8 cellular contexts compared by ENCODE assay signal in the genomic region with DNA sequence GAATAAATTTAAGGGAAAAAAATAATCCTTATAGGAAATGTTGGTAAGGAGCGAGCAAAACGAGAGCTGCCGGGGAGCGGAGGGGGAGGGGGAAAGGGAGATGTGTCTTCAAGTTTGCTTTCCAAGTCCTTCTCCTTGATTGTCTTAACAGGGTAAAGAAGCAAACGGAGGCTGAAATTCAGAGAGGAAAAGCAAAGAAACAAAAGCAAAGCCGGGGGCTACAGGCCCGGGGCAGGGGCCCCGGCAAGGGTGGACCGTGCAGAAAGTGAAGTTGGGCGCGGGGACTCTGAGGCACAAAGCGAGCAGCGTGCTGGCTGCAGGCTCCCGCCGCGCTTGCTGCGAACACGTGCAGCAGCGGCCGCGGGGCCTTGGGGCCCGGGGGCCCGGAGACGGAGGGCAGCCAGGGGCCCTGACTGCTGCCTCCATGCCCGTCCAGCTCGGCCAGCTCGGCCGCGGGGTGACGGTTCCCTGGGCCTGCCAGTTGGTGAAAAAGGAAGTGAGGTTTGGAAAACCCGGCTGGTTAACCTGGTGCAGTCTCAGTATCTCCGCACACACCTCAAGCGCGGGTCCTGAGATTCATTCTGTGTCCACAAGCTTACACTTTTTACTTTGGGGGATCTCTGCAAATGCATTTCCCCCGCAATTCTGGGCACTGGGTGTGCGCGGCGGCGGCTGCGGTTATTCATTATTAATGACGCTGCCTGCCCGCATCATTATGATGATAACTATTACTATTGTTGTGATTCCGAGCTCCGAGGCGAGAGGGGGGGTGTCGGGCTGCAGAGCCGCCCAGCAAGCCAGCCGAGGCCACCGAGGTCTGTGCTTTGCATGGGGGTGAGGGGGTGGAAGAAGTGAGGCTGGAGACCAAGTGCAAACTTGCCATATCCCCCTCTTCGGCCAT. TPM values are rescaled to one million over a fixed set of nuclear protein-coding genes. Genes with fewer than 3 reads are reported as not detected.
A peak's percentile ranks its signal among the peaks of the same experiment; 100 is the strongest.
DNase-seq lines count a peak whose midpoint lies in the region; ATAC-seq and TF ChIP-seq lines count a peak whose summit lies in the region.

No MANE protein-coding gene starts in this region.

- in situ Hi-C loops in transverse colon (cut with MboI; ENCODE audit: low pct_ligation_motif_present in 1 of 4, low pct_unique_long_range_greater_than_20kb in 1 of 4, low sequenced_read_pairs in 3 of 4): loop anchor here in 2 of 4 donors (25.0 kb wide), 3 partner anchors 1112 to 1512 kb away; no protein-coding TSS in a partner anchor

- H3K9me3 ChIP-seq in lower lobe of right lung (no peaks in the 10 kb centered on the region), transverse colon (no peaks in the 10 kb centered on the region)

- intact Hi-C loops in lower lobe of right lung (cut with DNase I) (no loop called here), transverse colon (cut with DNase I; ENCODE audit: low total_unique reads) (loop anchor here (10.0 kb wide), 2 partner anchors 1245 to 1515 kb away; no protein-coding TSS in a partner anchor)

- TF ChIP-seq CTCF in cardiac fibroblast (IDR thresholded peaks at IDR 0.05; ENCODE audit: low read depth, low read length) (no peak), lower lobe of right lung (IDR thresholded peaks at IDR 0.05) (no peak), transverse colon (IDR thresholded peaks at IDR 0.05) (no peak)

- H3K36me3 ChIP-seq in lower lobe of right lung: no peaks in the 10 kb centered on the region
- no peaks in the 10 kb centered on the region for H3K36me3 ChIP-seq in transverse colon

- no peak for TF ChIP-seq EP300 in transverse colon (IDR thresholded peaks at IDR 0.05; ENCODE audit: low read depth)

- H3K4me1 ChIP-seq in lower lobe of right lung: peaks cover 43% of the 10 kb centered on the region
- H3K4me1 ChIP-seq in transverse colon: peaks cover 9 to 56% (median 33%) of the 10 kb centered on the region in 4 donors

- peak overlapping the region; percentile 66 for H3K27ac ChIP-seq in lower lobe of right lung
- H3K27ac ChIP-seq in transverse colon: peak overlapping the region; percentile 84 to 88 (median 88)

- H3K4me3 ChIP-seq in cardiac fibroblast (replicated peaks in 1 of 2; ENCODE audit: low read depth in 2 of 2, low read length in 2 of 2) (peak overlapping the region; percentile 67 to 72), lower lobe of right lung (peak overlapping the region; percentile 64), transverse colon (peak overlapping the region; percentile 47 to 75 (median 62))

- ATAC-seq in GM21423 (IDR thresholded peaks at IDR 0.05; ENCODE audit: unreplicated experiment) (peak; percentile 2), lower lobe of right lung (peak; percentile 25 to 43)

- DNase-seq in EL (peak; percentile 36), NCI-H526 (lab: John Stamatoyannopoulos, UW) (peak; percentile 67 to 84), cardiac fibroblast (ENCODE audit: low read depth in 2 of 2) (peak in 1 of 2 donors; percentile 16), lower lobe of right lung (peak; percentile 63), transverse colon (peak; percentile 46), epidermal melanocyte (ENCODE audit: insufficient read length, low spot score) (no peak)
- no peak for DNase-seq in stimulated activated naive CD4-positive, alpha-beta T cell treated with Interleukin-2 at 50 U/mL for 16 hours (lab: John Stamatoyannopoulos, UW)

- WGBS in transverse colon (ENCODE audit: low coverage in 1 of 2), 2 donors: 2% methylated on average over 16 to 48 of the region's 50 CpGs

- H3K27me3 ChIP-seq in lower lobe of right lung (ENCODE audit: low read depth) (peaks cover 88% of the 10 kb centered on the region), transverse colon (peaks cover 37% of the 10 kb centered on the region)

- peak; percentile 24 for TF ChIP-seq POLR2A in transverse colon (IDR thresholded peaks at IDR 0.05)

RNA-seq across cellular contexts. Expression of gene BCL11A, which starts 4.0 kb away (rescaled TPM):
- total RNA-seq in lower lobe of right lung (9.7 TPM), transverse colon (10 to 100 TPM; 11.3 to 38.1 (median 19.9) TPM)

Comparison
In these comparisons a context has a peak if more than half of its experiments do, and no peak if none do; other contexts are left out.
1. DNase-seq: peak in EL (single experiment), NCI-H526 (2 of 2), lower lobe of right lung (single experiment) and transverse colon (single experiment); none in epidermal melanocyte (single experiment) and stimulated activated naive CD4-positive, alpha-beta T cell treated with Interleukin-2 at 50 U/mL for 16 hours (single experiment).
2. Peak in every context shown above with its lines, with median percentiles within 50 percentile points of each other: H3K4me3 ChIP-seq.